ENCODE assay signal across 12 cellular contexts in genomic region chr2:30178618-30179404, GRCh38. TPM values are rescaled to one million over a fixed set of nuclear protein-coding genes. Genes with fewer than 3 reads are reported as not detected.
A peak's percentile ranks its signal among the peaks of the same experiment; 100 is the strongest.
DNase-seq lines count a peak whose midpoint lies in the region; ATAC-seq, FAIRE-seq and TF ChIP-seq lines count a peak whose summit lies in the region.
"Had no signal": no experiment of that assay in that cellular context is flagged by ENCODE, and none has a peak within 500 bp of the region (broad histone marks: within the 10 kb centered on the region; RNA-seq: fewer than 3 reads in every experiment).

No MANE protein-coding gene starts in this region.

- peaks cover 4% of the 10 kb centered on the region for H3K4me1 ChIP-seq in RWPE2 (ENCODE audit: insufficient read depth, poor library complexity, severe bottlenecking)
- H3K4me1 ChIP-seq in foreskin keratinocyte = no peaks in the 10 kb centered on the region

- H3K4me3 Mint-ChIP-seq in osteocyte (ENCODE audit: unreplicated experiment) = no peak overlapping the region
- H3K4me3 Mint-ChIP-seq: CD14-positive monocyte, type B pancreatic cell had no signal

- ATAC-seq in RWPE2 (ENCODE audit: low read depth) = peak; percentile 98
- peak; percentile 82 for ATAC-seq in foreskin keratinocyte
- no peak for ATAC-seq in GM18858 (IDR thresholded peaks at IDR 0.05; ENCODE audit: unreplicated experiment)
- ATAC-seq: activated CD4-positive, CD25-positive, alpha-beta regulatory T cell treated with anti-CD3 and anti-CD28 coated beads, Interleukin-2, amount 50 U/mL, for 24 hours had no signal

- TF ChIP-seq CTCF in AG10803 (conservative IDR thresholded peaks at IDR 0.05; ENCODE audit: low read length) = no peak
- no peak for TF ChIP-seq CTCF in RWPE2 (IDR thresholded peaks at IDR 0.05; ENCODE audit: poor library complexity, severe bottlenecking)
- TF ChIP-seq CTCF in foreskin keratinocyte (conservative IDR thresholded peaks at IDR 0.05) = no peak
- no peak for TF ChIP-seq CTCF in osteocyte (IDR thresholded peaks at IDR 0.05)
- no peak for TF ChIP-seq CTCF in D721Med (IDR thresholded peaks at IDR 0.05; ENCODE audit: insufficient read depth, missing control alignments)

- no peak for FAIRE-seq in D721Med (lab: Jason Lieb, UNC)

- peak; percentile 62 for DNase-seq in AG10803 (ENCODE audit: low read depth)
- no peak for DNase-seq in RWPE2 (ENCODE audit: low spot score)
- DNase-seq in foreskin keratinocyte = peak; percentile 24 to 45
- peak; percentile 46 for DNase-seq in osteocyte (ENCODE audit: extremely low spot score, unreplicated experiment)
- no peak for DNase-seq in A172 (ENCODE audit: low spot score)
- no peak for DNase-seq in D721Med (ENCODE audit: insufficient read length, low spot score)
- no peak for DNase-seq in activated T-cell treated with anti-CD3 and anti-CD28 coated beads, Interleukin-2, amount 50 U/mL, for 1 hour
- DNase-seq: stimulated activated CD4-positive, alpha-beta T cell treated with anti-CD3 and anti-CD28 coated beads, Interleukin-15, amount 100 ng/mL, for 24 hours had no signal

- no peaks in the 10 kb centered on the region for H3K9me3 ChIP-seq in RWPE2 (ENCODE audit: severe bottlenecking)

- no peaks in the 10 kb centered on the region for H3K36me3 Mint-ChIP-seq in osteocyte (ENCODE audit: unreplicated experiment)
- H3K36me3 Mint-ChIP-seq: CD14-positive monocyte, type B pancreatic cell had no signal

- H3K27ac ChIP-seq in RWPE2 (ENCODE audit: poor library complexity, severe bottlenecking) (peak overlapping the region; percentile 26), foreskin keratinocyte (no peak overlapping the region)

- H3K27ac Mint-ChIP-seq in osteocyte (ENCODE audit: unreplicated experiment) = no peak overlapping the region
- H3K27ac Mint-ChIP-seq: CD14-positive monocyte, type B pancreatic cell had no signal

- no peaks in the 10 kb centered on the region for H3K27me3 ChIP-seq in RWPE2 (ENCODE audit: insufficient read depth, poor library complexity, severe bottlenecking)
- peaks cover 12% of the 10 kb centered on the region for H3K27me3 ChIP-seq in foreskin keratinocyte

- no peaks in the 10 kb centered on the region for H3K9me3 Mint-ChIP-seq in osteocyte (ENCODE audit: unreplicated experiment)
- H3K9me3 Mint-ChIP-seq: type B pancreatic cell had no signal

- H3K27me3 Mint-ChIP-seq in osteocyte (ENCODE audit: unreplicated experiment) = peaks cover 3% of the 10 kb centered on the region

- H3K4me1 Mint-ChIP-seq in osteocyte (ENCODE audit: unreplicated experiment) = peaks cover 6% of the 10 kb centered on the region
- H3K4me1 Mint-ChIP-seq: CD14-positive monocyte had no signal

- no peaks in the 10 kb centered on the region for H3K36me3 ChIP-seq in RWPE2 (ENCODE audit: low read depth)

- H3K4me3 ChIP-seq in AG10803 (ENCODE audit: low read length) = no peak overlapping the region
- no peak overlapping the region for H3K4me3 ChIP-seq in RWPE2 (ENCODE audit: severe bottlenecking)

RNA-seq across cellular contexts. Expression of gene YPEL5, which starts 32.0 kb away (rescaled TPM):
- 33.5 and 44.0 TPM in 2 replicates for total RNA-seq in foreskin keratinocyte
- polyA plus RNA-seq in foreskin keratinocyte = 27.8 and 35.3 TPM in 2 replicates
- total RNA-seq in osteocyte = 86.0 and 96.1 TPM in 2 replicates
- total RNA-seq in A172 (2014; rRNA removed; shearing (Covaris generic)) = 91.4 and 112 TPM in 2 replicates

RNA-seq across cellular contexts. Expression of gene LBH, which starts 52.5 kb away (rescaled TPM):
- total RNA-seq in foreskin keratinocyte (0.46 and 1.5 TPM in 2 replicates), osteocyte (65.0 and 74.7 TPM in 2 replicates)
- 0.26 and 0.82 TPM in 2 replicates for polyA plus RNA-seq in foreskin keratinocyte
- 87.4 and 182 TPM in 2 replicates for total RNA-seq in A172 (2014; rRNA removed; shearing (Covaris generic))

Comparison
In these comparisons a context has a peak if more than half of its experiments do, and no peak if none do; other contexts are left out.
1. DNase-seq: peak in AG10803 (single experiment), foreskin keratinocyte (2 of 2) and osteocyte (single experiment); none in RWPE2 (single experiment), A172 (single experiment), D721Med (single experiment) and activated T-cell treated with anti-CD3 and anti-CD28 coated beads, Interleukin-2, amount 50 U/mL, for 1 hour (single experiment).
2. RNA of gene LBH, which starts 52.5 kb away (total RNA-seq): 87.4 to 182 TPM in A172 and 65.0 to 74.7 TPM in osteocyte; 0.46 to 1.5 TPM in foreskin keratinocyte; every median in the first group is over 10 times any median in the second.